1 cellular context compared by ENCODE assay signal in the genomic region with DNA sequence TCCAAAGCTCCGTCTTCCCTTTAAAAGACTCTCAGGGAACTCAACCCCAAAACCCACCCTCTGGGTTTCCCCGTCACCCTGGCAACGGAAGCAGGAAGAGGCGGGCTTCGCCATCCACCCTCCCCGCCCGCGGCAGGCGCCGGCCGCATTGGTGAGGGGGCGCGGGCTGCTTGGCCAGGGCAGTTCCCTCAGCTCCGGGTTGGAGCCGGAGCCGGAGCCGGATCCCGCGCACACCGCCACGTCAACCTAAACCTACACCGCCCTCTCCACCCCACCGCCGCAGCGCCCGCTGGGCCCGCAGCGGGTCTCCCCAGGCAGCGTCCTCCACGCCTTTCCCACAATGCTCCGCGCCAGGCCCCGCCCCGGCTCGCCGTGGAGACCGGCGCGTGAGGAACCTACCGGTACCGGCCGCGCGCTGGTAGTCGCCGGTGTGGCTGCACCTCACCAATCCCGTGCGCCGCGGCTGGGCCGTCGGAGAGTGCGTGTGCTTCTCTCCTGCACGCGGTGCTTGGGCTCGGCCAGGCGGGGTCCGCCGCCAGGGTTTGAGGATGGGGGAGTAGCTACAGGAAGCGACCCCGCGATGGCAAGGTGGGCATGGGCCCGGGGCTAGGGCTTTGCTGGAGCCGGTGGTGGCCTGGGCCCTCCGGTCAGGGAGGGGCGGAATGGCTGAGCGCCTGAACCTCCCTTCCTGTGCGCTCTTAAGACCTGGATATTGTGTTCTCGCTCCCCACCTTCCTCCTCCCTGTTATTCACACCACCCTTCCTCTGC.
TF ChIP-seq lines count a peak whose summit lies in the region.

A gene with protein sequence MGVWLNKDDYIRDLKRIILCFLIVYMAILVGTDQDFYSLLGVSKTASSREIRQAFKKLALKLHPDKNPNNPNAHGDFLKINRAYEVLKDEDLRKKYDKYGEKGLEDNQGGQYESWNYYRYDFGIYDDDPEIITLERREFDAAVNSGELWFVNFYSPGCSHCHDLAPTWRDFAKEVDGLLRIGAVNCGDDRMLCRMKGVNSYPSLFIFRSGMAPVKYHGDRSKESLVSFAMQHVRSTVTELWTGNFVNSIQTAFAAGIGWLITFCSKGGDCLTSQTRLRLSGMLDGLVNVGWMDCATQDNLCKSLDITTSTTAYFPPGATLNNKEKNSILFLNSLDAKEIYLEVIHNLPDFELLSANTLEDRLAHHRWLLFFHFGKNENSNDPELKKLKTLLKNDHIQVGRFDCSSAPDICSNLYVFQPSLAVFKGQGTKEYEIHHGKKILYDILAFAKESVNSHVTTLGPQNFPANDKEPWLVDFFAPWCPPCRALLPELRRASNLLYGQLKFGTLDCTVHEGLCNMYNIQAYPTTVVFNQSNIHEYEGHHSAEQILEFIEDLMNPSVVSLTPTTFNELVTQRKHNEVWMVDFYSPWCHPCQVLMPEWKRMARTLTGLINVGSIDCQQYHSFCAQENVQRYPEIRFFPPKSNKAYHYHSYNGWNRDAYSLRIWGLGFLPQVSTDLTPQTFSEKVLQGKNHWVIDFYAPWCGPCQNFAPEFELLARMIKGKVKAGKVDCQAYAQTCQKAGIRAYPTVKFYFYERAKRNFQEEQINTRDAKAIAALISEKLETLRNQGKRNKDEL (plus strand): TSS at position 362 of the 769 bp plus-strand sequence. CDS start 1,830 bp downstream, outside the sequence.

TF ChIP-seq in HepG2, 621 proteins besides CTCF, POLR2A, EP300 and RAD21 (continued from another document and continues in another):
- TF ChIP-seq, protein P1, sequence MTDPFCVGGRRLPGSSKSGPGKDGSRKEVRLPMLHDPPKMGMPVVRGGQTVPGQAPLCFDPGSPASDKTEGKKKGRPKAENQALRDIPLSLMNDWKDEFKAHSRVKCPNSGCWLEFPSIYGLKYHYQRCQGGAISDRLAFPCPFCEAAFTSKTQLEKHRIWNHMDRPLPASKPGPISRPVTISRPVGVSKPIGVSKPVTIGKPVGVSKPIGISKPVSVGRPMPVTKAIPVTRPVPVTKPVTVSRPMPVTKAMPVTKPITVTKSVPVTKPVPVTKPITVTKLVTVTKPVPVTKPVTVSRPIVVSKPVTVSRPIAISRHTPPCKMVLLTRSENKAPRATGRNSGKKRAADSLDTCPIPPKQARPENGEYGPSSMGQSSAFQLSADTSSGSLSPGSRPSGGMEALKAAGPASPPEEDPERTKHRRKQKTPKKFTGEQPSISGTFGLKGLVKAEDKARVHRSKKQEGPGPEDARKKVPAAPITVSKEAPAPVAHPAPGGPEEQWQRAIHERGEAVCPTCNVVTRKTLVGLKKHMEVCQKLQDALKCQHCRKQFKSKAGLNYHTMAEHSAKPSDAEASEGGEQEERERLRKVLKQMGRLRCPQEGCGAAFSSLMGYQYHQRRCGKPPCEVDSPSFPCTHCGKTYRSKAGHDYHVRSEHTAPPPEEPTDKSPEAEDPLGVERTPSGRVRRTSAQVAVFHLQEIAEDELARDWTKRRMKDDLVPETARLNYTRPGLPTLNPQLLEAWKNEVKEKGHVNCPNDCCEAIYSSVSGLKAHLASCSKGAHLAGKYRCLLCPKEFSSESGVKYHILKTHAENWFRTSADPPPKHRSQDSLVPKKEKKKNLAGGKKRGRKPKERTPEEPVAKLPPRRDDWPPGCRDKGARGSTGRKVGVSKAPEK (CRISPR knock-in tag; IDR thresholded peaks at IDR 0.05; ENCODE audit: borderline replicate concordance): no peak
- TF ChIP-seq, protein P2, sequence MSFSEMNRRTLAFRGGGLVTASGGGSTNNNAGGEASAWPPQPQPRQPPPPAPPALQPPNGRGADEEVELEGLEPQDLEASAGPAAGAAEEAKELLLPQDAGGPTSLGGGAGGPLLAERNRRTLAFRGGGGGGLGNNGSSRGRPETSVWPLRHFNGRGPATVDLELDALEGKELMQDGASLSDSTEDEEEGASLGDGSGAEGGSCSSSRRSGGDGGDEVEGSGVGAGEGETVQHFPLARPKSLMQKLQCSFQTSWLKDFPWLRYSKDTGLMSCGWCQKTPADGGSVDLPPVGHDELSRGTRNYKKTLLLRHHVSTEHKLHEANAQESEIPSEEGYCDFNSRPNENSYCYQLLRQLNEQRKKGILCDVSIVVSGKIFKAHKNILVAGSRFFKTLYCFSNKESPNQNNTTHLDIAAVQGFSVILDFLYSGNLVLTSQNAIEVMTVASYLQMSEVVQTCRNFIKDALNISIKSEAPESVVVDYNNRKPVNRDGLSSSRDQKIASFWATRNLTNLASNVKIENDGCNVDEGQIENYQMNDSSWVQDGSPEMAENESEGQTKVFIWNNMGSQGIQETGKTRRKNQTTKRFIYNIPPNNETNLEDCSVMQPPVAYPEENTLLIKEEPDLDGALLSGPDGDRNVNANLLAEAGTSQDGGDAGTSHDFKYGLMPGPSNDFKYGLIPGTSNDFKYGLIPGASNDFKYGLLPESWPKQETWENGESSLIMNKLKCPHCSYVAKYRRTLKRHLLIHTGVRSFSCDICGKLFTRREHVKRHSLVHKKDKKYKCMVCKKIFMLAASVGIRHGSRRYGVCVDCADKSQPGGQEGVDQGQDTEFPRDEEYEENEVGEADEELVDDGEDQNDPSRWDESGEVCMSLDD (CRISPR knock-in tag; IDR thresholded peaks at IDR 0.05; ENCODE audit: borderline replicate concordance): peak; percentile 50; the same call in 1 of the 2 replicates
- TF ChIP-seq ZNF781 (CRISPR knock-in tag; IDR thresholded peaks at IDR 0.05; ENCODE audit: borderline replicate concordance, not compliant biosample characterization) (peak; percentile 81), ZNF263 (CRISPR knock-in tag; IDR thresholded peaks at IDR 0.05) (peak; percentile 63; the same call in 1 of the 2 replicates), KDM4B (CRISPR knock-in tag; IDR thresholded peaks at IDR 0.05) (peak; percentile 89; the same call in 1 of the 2 replicates), ZBTB1 (CRISPR knock-in tag; IDR thresholded peaks at IDR 0.05; ENCODE audit: borderline replicate concordance) (no peak), ZNF274 (CRISPR knock-in tag; IDR thresholded peaks at IDR 0.05) (peak; percentile 90), RBM22 (optimal IDR thresholded peaks at IDR 0.05; ENCODE audit: low read length) (peak; percentile 84), NFATC3 (CRISPR knock-in tag; IDR thresholded peaks at IDR 0.05) (0 out of 2 replicates have a peak, but pooled peaks have one; percentile 73), RELA (CRISPR knock-in tag; IDR thresholded peaks at IDR 0.05) (no peak), ZNF30 (CRISPR knock-in tag; IDR thresholded peaks at IDR 0.05) (no peak), ZNF101 (CRISPR knock-in tag; IDR thresholded peaks at IDR 0.05; ENCODE audit: borderline replicate concordance, low read depth) (0 out of 2 replicates have a peak, but pooled peaks have one; percentile 81), ESRRA (CRISPR knock-in tag; IDR thresholded peaks at IDR 0.05; ENCODE audit: low read depth) (peak; percentile 80), NFE2L1 (CRISPR knock-in tag; IDR thresholded peaks at IDR 0.05; ENCODE audit: borderline replicate concordance) (no peak; the same call in 1 of the 2 replicates)
- TF ChIP-seq, protein P3, sequence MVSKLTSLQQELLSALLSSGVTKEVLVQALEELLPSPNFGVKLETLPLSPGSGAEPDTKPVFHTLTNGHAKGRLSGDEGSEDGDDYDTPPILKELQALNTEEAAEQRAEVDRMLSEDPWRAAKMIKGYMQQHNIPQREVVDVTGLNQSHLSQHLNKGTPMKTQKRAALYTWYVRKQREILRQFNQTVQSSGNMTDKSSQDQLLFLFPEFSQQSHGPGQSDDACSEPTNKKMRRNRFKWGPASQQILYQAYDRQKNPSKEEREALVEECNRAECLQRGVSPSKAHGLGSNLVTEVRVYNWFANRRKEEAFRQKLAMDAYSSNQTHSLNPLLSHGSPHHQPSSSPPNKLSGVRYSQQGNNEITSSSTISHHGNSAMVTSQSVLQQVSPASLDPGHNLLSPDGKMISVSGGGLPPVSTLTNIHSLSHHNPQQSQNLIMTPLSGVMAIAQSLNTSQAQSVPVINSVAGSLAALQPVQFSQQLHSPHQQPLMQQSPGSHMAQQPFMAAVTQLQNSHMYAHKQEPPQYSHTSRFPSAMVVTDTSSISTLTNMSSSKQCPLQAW (CRISPR knock-in tag; IDR thresholded peaks at IDR 0.05): peak; percentile 92
- TF ChIP-seq, protein P4, sequence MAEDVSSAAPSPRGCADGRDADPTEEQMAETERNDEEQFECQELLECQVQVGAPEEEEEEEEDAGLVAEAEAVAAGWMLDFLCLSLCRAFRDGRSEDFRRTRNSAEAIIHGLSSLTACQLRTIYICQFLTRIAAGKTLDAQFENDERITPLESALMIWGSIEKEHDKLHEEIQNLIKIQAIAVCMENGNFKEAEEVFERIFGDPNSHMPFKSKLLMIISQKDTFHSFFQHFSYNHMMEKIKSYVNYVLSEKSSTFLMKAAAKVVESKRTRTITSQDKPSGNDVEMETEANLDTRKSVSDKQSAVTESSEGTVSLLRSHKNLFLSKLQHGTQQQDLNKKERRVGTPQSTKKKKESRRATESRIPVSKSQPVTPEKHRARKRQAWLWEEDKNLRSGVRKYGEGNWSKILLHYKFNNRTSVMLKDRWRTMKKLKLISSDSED (CRISPR knock-in tag; IDR thresholded peaks at IDR 0.05): peak; percentile 83; the same call in 1 of the 2 replicates
- TF ChIP-seq, protein P5, sequence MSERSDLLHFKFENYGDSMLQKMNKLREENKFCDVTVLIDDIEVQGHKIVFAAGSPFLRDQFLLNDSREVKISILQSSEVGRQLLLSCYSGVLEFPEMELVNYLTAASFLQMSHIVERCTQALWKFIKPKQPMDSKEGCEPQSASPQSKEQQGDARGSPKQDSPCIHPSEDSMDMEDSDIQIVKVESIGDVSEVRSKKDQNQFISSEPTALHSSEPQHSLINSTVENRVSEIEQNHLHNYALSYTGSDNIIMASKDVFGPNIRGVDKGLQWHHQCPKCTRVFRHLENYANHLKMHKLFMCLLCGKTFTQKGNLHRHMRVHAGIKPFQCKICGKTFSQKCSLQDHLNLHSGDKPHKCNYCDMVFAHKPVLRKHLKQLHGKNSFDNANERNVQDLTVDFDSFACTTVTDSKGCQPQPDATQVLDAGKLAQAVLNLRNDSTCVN (CRISPR knock-in tag; IDR thresholded peaks at IDR 0.05; ENCODE audit: borderline replicate concordance): peak; percentile 72
- TF ChIP-seq, protein P6, sequence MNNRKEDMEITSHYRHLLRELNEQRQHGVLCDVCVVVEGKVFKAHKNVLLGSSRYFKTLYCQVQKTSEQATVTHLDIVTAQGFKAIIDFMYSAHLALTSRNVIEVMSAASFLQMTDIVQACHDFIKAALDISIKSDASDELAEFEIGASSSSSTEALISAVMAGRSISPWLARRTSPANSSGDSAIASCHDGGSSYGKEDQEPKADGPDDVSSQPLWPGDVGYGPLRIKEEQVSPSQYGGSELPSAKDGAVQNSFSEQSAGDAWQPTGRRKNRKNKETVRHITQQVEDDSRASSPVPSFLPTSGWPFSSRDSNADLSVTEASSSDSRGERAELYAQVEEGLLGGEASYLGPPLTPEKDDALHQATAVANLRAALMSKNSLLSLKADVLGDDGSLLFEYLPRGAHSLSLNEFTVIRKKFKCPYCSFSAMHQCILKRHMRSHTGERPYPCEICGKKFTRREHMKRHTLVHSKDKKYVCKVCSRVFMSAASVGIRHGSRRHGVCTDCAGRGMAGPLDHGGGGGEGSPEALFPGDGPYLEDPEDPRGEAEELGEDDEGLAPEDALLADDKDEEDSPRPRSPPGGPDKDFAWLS (CRISPR knock-in tag; IDR thresholded peaks at IDR 0.05; ENCODE audit: borderline replicate concordance): no peak; the same call in 1 of the 2 replicates
- TF ChIP-seq, protein P7, sequence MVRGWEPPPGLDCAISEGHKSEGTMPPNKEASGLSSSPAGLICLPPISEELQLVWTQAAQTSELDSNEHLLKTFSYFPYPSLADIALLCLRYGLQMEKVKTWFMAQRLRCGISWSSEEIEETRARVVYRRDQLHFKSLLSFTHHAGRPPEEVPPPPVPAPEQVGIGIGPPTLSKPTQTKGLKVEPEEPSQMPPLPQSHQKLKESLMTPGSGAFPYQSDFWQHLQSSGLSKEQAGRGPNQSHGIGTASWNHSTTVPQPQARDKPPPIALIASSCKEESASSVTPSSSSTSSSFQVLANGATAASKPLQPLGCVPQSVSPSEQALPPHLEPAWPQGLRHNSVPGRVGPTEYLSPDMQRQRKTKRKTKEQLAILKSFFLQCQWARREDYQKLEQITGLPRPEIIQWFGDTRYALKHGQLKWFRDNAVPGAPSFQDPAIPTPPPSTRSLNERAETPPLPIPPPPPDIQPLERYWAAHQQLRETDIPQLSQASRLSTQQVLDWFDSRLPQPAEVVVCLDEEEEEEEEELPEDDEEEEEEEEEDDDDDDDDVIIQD (CRISPR knock-in tag; IDR thresholded peaks at IDR 0.05; ENCODE audit: low read depth): peak; percentile 73
- TF ChIP-seq, protein P8, sequence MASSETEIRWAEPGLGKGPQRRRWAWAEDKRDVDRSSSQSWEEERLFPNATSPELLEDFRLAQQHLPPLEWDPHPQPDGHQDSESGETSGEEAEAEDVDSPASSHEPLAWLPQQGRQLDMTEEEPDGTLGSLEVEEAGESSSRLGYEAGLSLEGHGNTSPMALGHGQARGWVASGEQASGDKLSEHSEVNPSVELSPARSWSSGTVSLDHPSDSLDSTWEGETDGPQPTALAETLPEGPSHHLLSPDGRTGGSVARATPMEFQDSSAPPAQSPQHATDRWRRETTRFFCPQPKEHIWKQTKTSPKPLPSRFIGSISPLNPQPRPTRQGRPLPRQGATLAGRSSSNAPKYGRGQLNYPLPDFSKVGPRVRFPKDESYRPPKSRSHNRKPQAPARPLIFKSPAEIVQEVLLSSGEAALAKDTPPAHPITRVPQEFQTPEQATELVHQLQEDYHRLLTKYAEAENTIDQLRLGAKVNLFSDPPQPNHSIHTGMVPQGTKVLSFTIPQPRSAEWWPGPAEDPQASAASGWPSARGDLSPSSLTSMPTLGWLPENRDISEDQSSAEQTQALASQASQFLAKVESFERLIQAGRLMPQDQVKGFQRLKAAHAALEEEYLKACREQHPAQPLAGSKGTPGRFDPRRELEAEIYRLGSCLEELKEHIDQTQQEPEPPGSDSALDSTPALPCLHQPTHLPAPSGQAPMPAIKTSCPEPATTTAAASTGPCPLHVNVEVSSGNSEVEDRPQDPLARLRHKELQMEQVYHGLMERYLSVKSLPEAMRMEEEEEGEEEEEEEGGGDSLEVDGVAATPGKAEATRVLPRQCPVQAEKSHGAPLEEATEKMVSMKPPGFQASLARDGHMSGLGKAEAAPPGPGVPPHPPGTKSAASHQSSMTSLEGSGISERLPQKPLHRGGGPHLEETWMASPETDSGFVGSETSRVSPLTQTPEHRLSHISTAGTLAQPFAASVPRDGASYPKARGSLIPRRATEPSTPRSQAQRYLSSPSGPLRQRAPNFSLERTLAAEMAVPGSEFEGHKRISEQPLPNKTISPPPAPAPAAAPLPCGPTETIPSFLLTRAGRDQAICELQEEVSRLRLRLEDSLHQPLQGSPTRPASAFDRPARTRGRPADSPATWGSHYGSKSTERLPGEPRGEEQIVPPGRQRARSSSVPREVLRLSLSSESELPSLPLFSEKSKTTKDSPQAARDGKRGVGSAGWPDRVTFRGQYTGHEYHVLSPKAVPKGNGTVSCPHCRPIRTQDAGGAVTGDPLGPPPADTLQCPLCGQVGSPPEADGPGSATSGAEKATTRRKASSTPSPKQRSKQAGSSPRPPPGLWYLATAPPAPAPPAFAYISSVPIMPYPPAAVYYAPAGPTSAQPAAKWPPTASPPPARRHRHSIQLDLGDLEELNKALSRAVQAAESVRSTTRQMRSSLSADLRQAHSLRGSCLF (CRISPR knock-in tag; IDR thresholded peaks at IDR 0.05; ENCODE audit: borderline replicate concordance): no peak
